Comparison of ENCODE assay signal across 8 cellular contexts in genomic region chr18:36693931-36694661, GRCh38.
A peak's percentile ranks its signal among the peaks of the same experiment; 100 is the strongest.
DNase-seq lines count a peak whose midpoint lies in the region; ATAC-seq, FAIRE-seq and TF ChIP-seq lines count a peak whose summit lies in the region.

No MANE protein-coding gene starts in this region.

- H3K9me3 ChIP-seq in HAP-1 = no peaks in the 10 kb centered on the region

- H3K4me1 Mint-ChIP-seq in HFFc6 (ENCODE audit: low read depth) (peaks cover 99% of the 10 kb centered on the region), Calu3 (ENCODE audit: low read depth, unreplicated experiment) (no peaks in the 10 kb centered on the region)
- no peaks in the 10 kb centered on the region for H3K4me1 Mint-ChIP-seq in stimulated activated memory B cell treated with anti-CD40 and anti-IgM and Interleukin-4, amounts not matched to agents 10 μg/mL and 1 μg/mL and 100 μg/mL, for 72 hours
- no peaks in the 10 kb centered on the region for H3K4me1 Mint-ChIP-seq in activated T-cell treated with anti-CD3 and anti-CD28 coated beads, Interleukin-2, amount 50 U/mL, for 4 hours (ENCODE audit: low read depth)

- H3K27me3 ChIP-seq in HAP-1 (ENCODE audit: low read depth) = no peaks in the 10 kb centered on the region

- H3K36me3 ChIP-seq in HAP-1 (replicated peaks) = no peaks in the 10 kb centered on the region

- H3K27me3 Mint-ChIP-seq in HFFc6 (ENCODE audit: insufficient read depth) (no peaks in the 10 kb centered on the region), Calu3 (ENCODE audit: unreplicated experiment) (peaks cover 32% of the 10 kb centered on the region)
- peaks cover 9% of the 10 kb centered on the region for H3K27me3 Mint-ChIP-seq in stimulated activated memory B cell treated with anti-CD40 and anti-IgM and Interleukin-4, amounts not matched to agents 10 μg/mL and 1 μg/mL and 100 μg/mL, for 72 hours
- H3K27me3 Mint-ChIP-seq in activated T-cell treated with anti-CD3 and anti-CD28 coated beads, Interleukin-2, amount 50 U/mL, for 4 hours (ENCODE audit: low read depth) = peaks cover 4% of the 10 kb centered on the region

- no TSS peak for BruUV-seq in Calu3 (replicated peaks; lab: Mats Ljungman, UMichigan)

- intact Hi-C loops in Calu3 (cut with micrococcal nuclease; ENCODE audit: unreplicated experiment) = no loop called here

- no peak for FAIRE-seq in H54 (lab: Jason Lieb, UNC)

- H3K9me3 Mint-ChIP-seq in HFFc6 (no peaks in the 10 kb centered on the region), Calu3 (ENCODE audit: low read depth, unreplicated experiment) (no peaks in the 10 kb centered on the region)
- H3K9me3 Mint-ChIP-seq in stimulated activated memory B cell treated with anti-CD40 and anti-IgM and Interleukin-4, amounts not matched to agents 10 μg/mL and 1 μg/mL and 100 μg/mL, for 72 hours = no peaks in the 10 kb centered on the region
- H3K9me3 Mint-ChIP-seq in activated T-cell treated with anti-CD3 and anti-CD28 coated beads, Interleukin-2, amount 50 U/mL, for 4 hours = no peaks in the 10 kb centered on the region

- no peak for TF ChIP-seq CTCF in HFFc6 (IDR thresholded peaks at IDR 0.05)
- no peak for TF ChIP-seq CTCF in Calu3 (IDR thresholded peaks at IDR 0.05; ENCODE audit: unreplicated experiment)

- TF ChIP-seq POLR2A in H54 (IDR thresholded peaks at IDR 0.05; ENCODE audit: low read depth, low read length) = no peak

- peaks cover 16% of the 10 kb centered on the region for H3K36me3 Mint-ChIP-seq in HFFc6 (ENCODE audit: low read depth)
- H3K36me3 Mint-ChIP-seq in stimulated activated memory B cell treated with anti-CD40 and anti-IgM and Interleukin-4, amounts not matched to agents 10 μg/mL and 1 μg/mL and 100 μg/mL, for 72 hours = no peaks in the 10 kb centered on the region
- no peaks in the 10 kb centered on the region for H3K36me3 Mint-ChIP-seq in activated T-cell treated with anti-CD3 and anti-CD28 coated beads, Interleukin-2, amount 50 U/mL, for 4 hours (ENCODE audit: insufficient read depth)
- no peaks in the 10 kb centered on the region for H3K36me3 Mint-ChIP-seq in Calu3 (ENCODE audit: insufficient read depth, unreplicated experiment)

- H3K27ac Mint-ChIP-seq in HFFc6 (peak overlapping the region; percentile 90), Calu3 (ENCODE audit: unreplicated experiment) (no peak overlapping the region)
- H3K27ac Mint-ChIP-seq in stimulated activated memory B cell treated with anti-CD40 and anti-IgM and Interleukin-4, amounts not matched to agents 10 μg/mL and 1 μg/mL and 100 μg/mL, for 72 hours = no peak overlapping the region

- H3K4me3 Mint-ChIP-seq in HFFc6 (peak overlapping the region; percentile 91), Calu3 (ENCODE audit: low read depth, unreplicated experiment) (no peak overlapping the region)
- no peak overlapping the region for H3K4me3 Mint-ChIP-seq in stimulated activated memory B cell treated with anti-CD40 and anti-IgM and Interleukin-4, amounts not matched to agents 10 μg/mL and 1 μg/mL and 100 μg/mL, for 72 hours
- H3K4me3 Mint-ChIP-seq in activated T-cell treated with anti-CD3 and anti-CD28 coated beads, Interleukin-2, amount 50 U/mL, for 4 hours = no peak overlapping the region

- CTCF ChIA-PET in Calu3 (lab: Charles Lee) = no interaction called here

- H3K4me3 ChIP-seq in HAP-1 = no peak overlapping the region

- peak; percentile 9 for ATAC-seq in stimulated activated memory B cell treated with anti-CD40 and anti-IgM and Interleukin-4, amounts not matched to agents 10 μg/mL and 1 μg/mL and 100 μg/mL, for 72 hours
- ATAC-seq in activated T-cell treated with anti-CD3 and anti-CD28 coated beads, Interleukin-2, amount 50 U/mL, for 4 hours = no peak

- no peaks in the 10 kb centered on the region for H3K4me1 ChIP-seq in HAP-1

- peak; percentile 65 for DNase-seq in HFFc6
- peak; percentile 95 for DNase-seq in NCI-H510A (lab: John Stamatoyannopoulos, UW)
- peak; percentile 79 for DNase-seq in fibroblast of peridontal ligament (ENCODE audit: extremely low read depth)
- DNase-seq in activated T-cell treated with anti-CD3 and anti-CD28 coated beads, Interleukin-2, amount 50 U/mL, for 4 hours = no peak
- no peak for DNase-seq in H54 (ENCODE audit: insufficient read length, low spot score)
- no peak for DNase-seq in HAP-1 (ENCODE audit: low spot score in 2 of 2)
- no peak for DNase-seq in Calu3

- in situ Hi-C loops in HAP-1 (cut with MboI; ENCODE audit: low sequenced_read_pairs) = no loop called here

Comparison
In these comparisons a context has a peak if more than half of its experiments do, and no peak if none do; other contexts are left out.
1. DNase-seq: peak in HFFc6 (single experiment), NCI-H510A (single experiment) and fibroblast of peridontal ligament (single experiment); none in activated T-cell treated with anti-CD3 and anti-CD28 coated beads, Interleukin-2, amount 50 U/mL, for 4 hours (single experiment), H54 (single experiment), HAP-1 (0 of 2) and Calu3 (single experiment).